20 cellular contexts compared by ENCODE assay signal in genomic region chr12:30323008-30323407, GRCh38.
DNase-seq lines count a peak whose midpoint lies in the region; ATAC-seq, FAIRE-seq and TF ChIP-seq lines count a peak whose summit lies in the region.
"Had no signal": no experiment of that assay in that cellular context is flagged by ENCODE, and none has a peak within 500 bp of the region (broad histone marks: within the 10 kb centered on the region; RNA-seq: fewer than 3 reads in every experiment).

No MANE protein-coding gene starts in this region.

- intact Hi-C loops in uterus (cut with DNase I; ENCODE audit: low total_unique reads): no loop called here

- no peaks in the 10 kb centered on the region for H3K27me3 ChIP-seq in AG04450 (ENCODE audit: control insufficient read depth, insufficient read depth, low read length)
- H3K27me3 ChIP-seq in WERI-Rb-1 (ENCODE audit: insufficient read depth, low read depth, severe bottlenecking): no peaks in the 10 kb centered on the region
- H3K27me3 ChIP-seq in gastroesophageal sphincter: no peaks in the 10 kb centered on the region
- no peaks in the 10 kb centered on the region for H3K27me3 ChIP-seq in uterus
- H3K27me3 ChIP-seq: BLaER1, SJCRH30 had no signal

- POLR2A ChIA-PET in AG04450 (lab: Yijun Ruan, JAX): no interaction called here

- 56 to 69% methylated on average over 2 to 4 of the region's 4 CpGs for WGBS in gastroesophageal sphincter (ENCODE audit: low coverage in 1 of 2), 2 donors

- TF ChIP-seq CTCF in AG04450 (IDR thresholded peaks at IDR 0.05; ENCODE audit: low read depth, low read length) (0 out of 2 replicates have a peak, but pooled peaks have one; percentile 9), D721Med (IDR thresholded peaks at IDR 0.05; ENCODE audit: insufficient read depth, missing control alignments) (peak; percentile 2), WERI-Rb-1 (IDR thresholded peaks at IDR 0.05; ENCODE audit: low read depth, low read length) (peak; percentile 38), gastroesophageal sphincter (IDR thresholded peaks at IDR 0.05) (no peak), uterus (IDR thresholded peaks at IDR 0.05) (no peak)

- H3K4me3 ChIP-seq in AG04450 (ENCODE audit: low read depth, low read length): no peak overlapping the region
- H3K4me3 ChIP-seq in WERI-Rb-1 (ENCODE audit: low read depth, low read length): no peak overlapping the region
- H3K4me3 ChIP-seq in gastroesophageal sphincter: no peak overlapping the region
- no peak overlapping the region for H3K4me3 ChIP-seq in uterus
- H3K4me3 ChIP-seq: BLaER1, SJCRH30 had no signal

- TF ChIP-seq POLR2A in gastroesophageal sphincter (IDR thresholded peaks at IDR 0.05) (no peak), uterus (IDR thresholded peaks at IDR 0.05) (no peak)

- ATAC-seq in gastroesophageal sphincter (no peak), HG03439 (IDR thresholded peaks at IDR 0.05; ENCODE audit: unreplicated experiment) (no peak)

- CTCF ChIA-PET in AG04450 (lab: Charles Lee): no interaction called here

- H3K4me1 ChIP-seq in gastroesophageal sphincter (no peaks in the 10 kb centered on the region), uterus (no peaks in the 10 kb centered on the region)
- H3K4me1 ChIP-seq: BLaER1, SJCRH30 had no signal

- no peak overlapping the region for H3K27ac ChIP-seq in AG04450 (ENCODE audit: low read depth, low read length)
- no peak overlapping the region for H3K27ac ChIP-seq in WERI-Rb-1
- no peak overlapping the region for H3K27ac ChIP-seq in gastroesophageal sphincter
- H3K27ac ChIP-seq in uterus: no peak overlapping the region
- H3K27ac ChIP-seq: BLaER1, RWPE1, SJCRH30 had no signal

- FAIRE-seq in D721Med (lab: Jason Lieb, UNC): no peak
- FAIRE-seq: GM19239 had no signal

- DNase-seq in AG04450 (ENCODE audit: low read depth, low spot score) (no peak), D721Med (ENCODE audit: insufficient read length, low spot score) (no peak), WERI-Rb-1 (no peak), iPS-NIHi7 (ENCODE audit: extremely low spot score) (peak; percentile 31), uterus (no peak)
- DNase-seq: CD8-positive, alpha-beta memory T cell; MV-4-11; NCI-H1436; NCI-H2029; NCI-H2171; NCI-H446; NCI-H69; NK-92 treated with Interleukin-12 subunit alpha and Interleukin-12 subunit beta, amount 100 ng/mL, for 24 hours; OCI-M1 had no signal

- no peaks in the 10 kb centered on the region for H3K36me3 ChIP-seq in WERI-Rb-1
- H3K36me3 ChIP-seq in gastroesophageal sphincter: no peaks in the 10 kb centered on the region
- no peaks in the 10 kb centered on the region for H3K36me3 ChIP-seq in uterus
- H3K36me3 ChIP-seq: BLaER1, SJCRH30 had no signal

- H3K9me3 ChIP-seq in AG04450 (ENCODE audit: control insufficient read depth, insufficient read depth, low read length) (peaks cover 8% of the 10 kb centered on the region; the same call in 1 of the 2 replicates), WERI-Rb-1 (ENCODE audit: severe bottlenecking) (no peaks in the 10 kb centered on the region), gastroesophageal sphincter (peaks cover 0 to 33% (median 0%) of the 10 kb centered on the region in 3 donors), uterus (no peaks in the 10 kb centered on the region)
- H3K9me3 ChIP-seq: BLaER1, SJCRH30 had no signal

- no peak for TF ChIP-seq EP300 in gastroesophageal sphincter (IDR thresholded peaks at IDR 0.05)

Comparison
In these comparisons a context has a peak if more than half of its experiments do, and no peak if none do; other contexts are left out.
1. CTCF ChIP-seq: peak in AG04450 (single experiment), D721Med (single experiment) and WERI-Rb-1 (single experiment); none in gastroesophageal sphincter (0 of 4) and uterus (0 of 4).